Comparison of ENCODE assay signal across 8 cellular contexts in genomic region chr6:70686548-70687133, GRCh38. TPM values are rescaled to one million over a fixed set of nuclear protein-coding genes. Genes with fewer than 3 reads are reported as not detected.
DNase-seq lines count a peak whose midpoint lies in the region; ATAC-seq and TF ChIP-seq lines count a peak whose summit lies in the region.

No MANE protein-coding gene starts in this region.

- H3K4me1 ChIP-seq in PC-9 (replicated peaks; ENCODE audit: insufficient read depth) = peaks cover 6% of the 10 kb centered on the region

- intact Hi-C loops in PC-9 (cut with micrococcal nuclease; ENCODE audit: unreplicated experiment) = loop anchor here (1.0 to 5.0 kb wide), 4 partner anchors 139 to 374 kb away; no protein-coding TSS in a partner anchor

- TF ChIP-seq CTCF in HFF-Myc (IDR thresholded peaks at IDR 0.05; ENCODE audit: low read depth, low read length, missing control alignments) (peak; percentile 35), PC-9 (conservative IDR thresholded peaks at IDR 0.05) (peak; percentile 90), nephron (IDR thresholded peaks at IDR 0.05; ENCODE audit: unreplicated experiment in 3 of 3) (peak; percentile 65 to 78 (median 67))

- no peaks in the 10 kb centered on the region for H3K9me3 ChIP-seq in PC-9 (ENCODE audit: insufficient read depth, low read depth)

- CTCF ChIA-PET in PC-9 (lab: Charles Lee) = interaction anchor here (0.5 to 2.2 kb wide), 3 partner anchors 22 to 466 kb away, joined by 3 to 12 read pairs (median 3); no protein-coding TSS in a partner anchor

- H3K79me2 ChIP-seq in PC-9 (ENCODE audit: low read depth) = peaks cover 50% of the 10 kb centered on the region

- peak; percentile 64 for ATAC-seq in effector memory CD8-positive, alpha-beta T cell (replicated peaks)
- ATAC-seq in HG03521 (IDR thresholded peaks at IDR 0.05; ENCODE audit: unreplicated experiment) (no peak), GM21360 (IDR thresholded peaks at IDR 0.05; ENCODE audit: unreplicated experiment) (no peak)

- H3K4me1 Mint-ChIP-seq in effector memory CD8-positive, alpha-beta T cell (ENCODE audit: low read depth in 2 of 2) = peaks cover 28 to 54% of the 10 kb centered on the region in 2 donors
- peaks cover 20% of the 10 kb centered on the region for H3K4me1 Mint-ChIP-seq in nephron

- H3K9me3 Mint-ChIP-seq in effector memory CD8-positive, alpha-beta T cell = no peaks in the 10 kb centered on the region
- H3K9me3 Mint-ChIP-seq in nephron = peaks cover 14% of the 10 kb centered on the region

- POLR2A ChIA-PET in PC-9 (lab: Charles Lee; ENCODE audit: unreplicated experiment) = no interaction called here

- no peaks in the 10 kb centered on the region for H3K27me3 Mint-ChIP-seq in effector memory CD8-positive, alpha-beta T cell
- H3K27me3 Mint-ChIP-seq in nephron (ENCODE audit: low read depth) = no peaks in the 10 kb centered on the region

- H3K27me3 ChIP-seq in PC-9 (ENCODE audit: insufficient read depth, low read depth) = no peaks in the 10 kb centered on the region

- no peak overlapping the region for H3K4me2 ChIP-seq in PC-9

- peak; percentile 54 for DNase-seq in DMS53 treated with DMSO at 0.1 percent for 48 hours (lab: John Stamatoyannopoulos, UW; ENCODE audit: unreplicated experiment)
- DNase-seq in HFF-Myc (ENCODE audit: extremely low read depth, low read depth) = peak; percentile 27
- DNase-seq in PC-9 = peak in 1 of 2 experiments; percentile 40
- DNase-seq in effector memory CD8-positive, alpha-beta T cell = peak in 1 of 3 experiments; percentile 29
- DNase-seq in HPDE6-E6E7 (ENCODE audit: extremely low spot score) = no peak

- no peak overlapping the region for H3K27ac Mint-ChIP-seq in effector memory CD8-positive, alpha-beta T cell
- H3K27ac Mint-ChIP-seq in nephron = no peak overlapping the region

- H3K36me3 ChIP-seq in PC-9 (ENCODE audit: low read depth) = no peaks in the 10 kb centered on the region

- no peaks in the 10 kb centered on the region for H3K36me3 Mint-ChIP-seq in effector memory CD8-positive, alpha-beta T cell (ENCODE audit: insufficient read depth)
- H3K36me3 Mint-ChIP-seq in nephron (ENCODE audit: low read depth) = peaks cover 9% of the 10 kb centered on the region

- no TSS peak for BruUV-seq in PC-9 (replicated peaks; lab: Mats Ljungman, UMichigan)

- no peak overlapping the region for H3K4me3 Mint-ChIP-seq in effector memory CD8-positive, alpha-beta T cell
- H3K4me3 Mint-ChIP-seq in nephron = no peak overlapping the region

- H2AFZ ChIP-seq in PC-9 = no peak overlapping the region

- H3F3A ChIP-seq in PC-9 (ENCODE audit: insufficient read depth, low read depth) = peaks cover 4% of the 10 kb centered on the region; the same call in 1 of the 2 replicates

- no peak overlapping the region for H3K27ac ChIP-seq in PC-9

- no peaks in the 10 kb centered on the region for H3K9me2 ChIP-seq in PC-9 (ENCODE audit: insufficient read depth)

- H3K4me3 ChIP-seq in HFF-Myc (replicated peaks; ENCODE audit: low read depth, low read length) = no peak overlapping the region
- H3K4me3 ChIP-seq in PC-9 = no peak overlapping the region

- H4K20me1 ChIP-seq in PC-9 (ENCODE audit: insufficient read depth) = peaks cover 32% of the 10 kb centered on the region

RNA-seq across cellular contexts. Expression of gene SMAP1, which starts 19.0 kb away (rescaled TPM):
- 20.6 and 29.3 TPM in 2 replicates for total RNA-seq in PC-9 (2021)

Comparison
In these comparisons a context has a peak if more than half of its experiments do, and no peak if none do; other contexts are left out.
1. CTCF ChIP-seq: peak in every context shown above with its lines; median percentile 90 in PC-9; 67 in nephron; 35 in HFF-Myc.